In the genomic region with DNA sequence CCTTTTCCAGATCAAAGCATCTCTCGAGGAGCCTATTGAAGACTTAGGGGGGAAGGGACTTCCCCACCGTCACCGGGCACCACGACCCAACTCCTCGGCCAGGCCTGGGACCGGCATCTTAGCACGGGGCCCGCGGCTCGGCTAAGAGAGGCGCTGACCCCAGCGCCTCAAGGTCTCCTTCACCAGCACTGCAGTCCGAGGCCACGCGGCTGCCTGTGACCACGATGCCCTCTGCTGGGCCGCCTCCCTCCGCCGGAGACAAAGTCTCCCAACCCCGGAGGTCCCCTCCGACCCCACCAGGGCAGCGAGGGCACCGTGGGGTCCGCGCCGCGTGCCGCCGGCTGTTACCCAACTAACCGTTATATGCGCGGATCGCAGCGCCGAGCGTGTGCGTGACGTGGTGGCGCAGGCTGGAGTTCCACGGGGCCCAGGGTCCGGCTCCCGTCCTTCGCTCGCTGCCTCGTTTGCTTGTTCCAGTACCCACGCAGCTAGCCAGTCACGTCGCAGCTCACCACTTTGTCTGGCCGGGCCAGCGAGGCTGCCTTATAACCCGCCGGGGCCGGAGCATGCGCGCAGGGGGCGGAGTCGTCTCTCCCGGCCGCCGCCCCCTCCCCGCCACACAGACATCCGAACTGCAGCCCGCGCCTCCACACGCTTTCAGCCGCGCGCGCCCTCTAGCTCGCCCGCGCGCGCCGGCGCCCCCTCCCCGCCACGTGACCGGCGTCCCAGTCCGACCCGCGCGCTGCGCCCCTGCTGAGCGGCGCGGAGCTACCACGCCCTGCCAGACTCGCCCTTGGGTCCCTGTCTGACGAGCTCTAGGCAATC, we compare ENCODE assay signal across 1 cellular context.
TF ChIP-seq lines count a peak whose summit lies in the region.

A gene with protein sequence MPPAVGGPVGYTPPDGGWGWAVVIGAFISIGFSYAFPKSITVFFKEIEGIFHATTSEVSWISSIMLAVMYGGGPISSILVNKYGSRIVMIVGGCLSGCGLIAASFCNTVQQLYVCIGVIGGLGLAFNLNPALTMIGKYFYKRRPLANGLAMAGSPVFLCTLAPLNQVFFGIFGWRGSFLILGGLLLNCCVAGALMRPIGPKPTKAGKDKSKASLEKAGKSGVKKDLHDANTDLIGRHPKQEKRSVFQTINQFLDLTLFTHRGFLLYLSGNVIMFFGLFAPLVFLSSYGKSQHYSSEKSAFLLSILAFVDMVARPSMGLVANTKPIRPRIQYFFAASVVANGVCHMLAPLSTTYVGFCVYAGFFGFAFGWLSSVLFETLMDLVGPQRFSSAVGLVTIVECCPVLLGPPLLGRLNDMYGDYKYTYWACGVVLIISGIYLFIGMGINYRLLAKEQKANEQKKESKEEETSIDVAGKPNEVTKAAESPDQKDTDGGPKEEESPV (minus strand): TSS at position 519 of the 825 bp plus-strand sequence. CDS start 26,888 bp downstream, outside the sequence.

TF ChIP-seq in IMR-90, 13 proteins besides CTCF, POLR2A, EP300 and RAD21 (continued from another document):
- TF ChIP-seq, protein P1, sequence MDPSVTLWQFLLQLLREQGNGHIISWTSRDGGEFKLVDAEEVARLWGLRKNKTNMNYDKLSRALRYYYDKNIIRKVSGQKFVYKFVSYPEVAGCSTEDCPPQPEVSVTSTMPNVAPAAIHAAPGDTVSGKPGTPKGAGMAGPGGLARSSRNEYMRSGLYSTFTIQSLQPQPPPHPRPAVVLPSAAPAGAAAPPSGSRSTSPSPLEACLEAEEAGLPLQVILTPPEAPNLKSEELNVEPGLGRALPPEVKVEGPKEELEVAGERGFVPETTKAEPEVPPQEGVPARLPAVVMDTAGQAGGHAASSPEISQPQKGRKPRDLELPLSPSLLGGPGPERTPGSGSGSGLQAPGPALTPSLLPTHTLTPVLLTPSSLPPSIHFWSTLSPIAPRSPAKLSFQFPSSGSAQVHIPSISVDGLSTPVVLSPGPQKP (IDR thresholded peaks at IDR 0.05; ENCODE audit: borderline replicate concordance, low read depth, low read length): no peak
- TF ChIP-seq RFX5 (IDR thresholded peaks at IDR 0.05; ENCODE audit: low read depth, low read length) (no peak), NFE2L2 (IDR thresholded peaks at IDR 0.05; ENCODE audit: low read depth, low read length) (no peak; the same call in 1 of the 2 replicates), SMC3 (IDR thresholded peaks at IDR 0.05; ENCODE audit: low read depth, low read length) (peak; percentile 27; the same call in 1 of the 2 replicates), FOS (IDR thresholded peaks at IDR 0.05; ENCODE audit: low read depth, low read length) (no peak; the same call in 1 of the 2 replicates), CHD1 (IDR thresholded peaks at IDR 0.05; ENCODE audit: low read depth, low read length) (no peak), MAFK (IDR thresholded peaks at IDR 0.05; ENCODE audit: low read depth, low read length) (no peak), MAZ (IDR thresholded peaks at IDR 0.05; ENCODE audit: borderline replicate concordance, low read depth, low read length) (peak; percentile 96), BHLHE40 (IDR thresholded peaks at IDR 0.05; ENCODE audit: low read depth, low read length) (peak; percentile 83), RCOR1 (IDR thresholded peaks at IDR 0.05; ENCODE audit: insufficient replicate concordance, low read length) (no peak), CEBPB (IDR thresholded peaks at IDR 0.05; ENCODE audit: low read depth, low read length) (peak; percentile 34)
- TF ChIP-seq, protein P2, sequence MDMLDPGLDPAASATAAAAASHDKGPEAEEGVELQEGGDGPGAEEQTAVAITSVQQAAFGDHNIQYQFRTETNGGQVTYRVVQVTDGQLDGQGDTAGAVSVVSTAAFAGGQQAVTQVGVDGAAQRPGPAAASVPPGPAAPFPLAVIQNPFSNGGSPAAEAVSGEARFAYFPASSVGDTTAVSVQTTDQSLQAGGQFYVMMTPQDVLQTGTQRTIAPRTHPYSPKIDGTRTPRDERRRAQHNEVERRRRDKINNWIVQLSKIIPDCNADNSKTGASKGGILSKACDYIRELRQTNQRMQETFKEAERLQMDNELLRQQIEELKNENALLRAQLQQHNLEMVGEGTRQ (IDR thresholded peaks at IDR 0.05; ENCODE audit: low read depth, low read length): peak; percentile 96
